In genomic region chr18:44771572-44771956, GRCh38 we compare ENCODE assay signal across 20 cellular contexts.
DNase-seq lines count a peak whose midpoint lies in the region; ATAC-seq, FAIRE-seq and TF ChIP-seq lines count a peak whose summit lies in the region.
"Had no signal": no experiment of that assay in that cellular context is flagged by ENCODE, and none has a peak within 500 bp of the region (broad histone marks: within the 10 kb centered on the region; RNA-seq: fewer than 3 reads in every experiment).

No MANE protein-coding gene starts in this region.

- TF ChIP-seq POLR2A in endothelial cell of umbilical vein (IDR thresholded peaks at IDR 0.05; ENCODE audit: low read depth, low read length) = no peak

- H3K23ac ChIP-seq in neuronal stem cell (ENCODE audit: low read depth, low read length, poor library complexity) = no peak overlapping the region

- no peaks in the 10 kb centered on the region for H4K20me1 ChIP-seq in endothelial cell of umbilical vein (replicated peaks; ENCODE audit: control insufficient read depth, extremely low read depth, insufficient read depth, low read length)

- H4K8ac ChIP-seq in neuronal stem cell (ENCODE audit: low read depth, low read length) = no peak overlapping the region

- dilution Hi-C loops in endothelial cell of umbilical vein (cut with MboI; ENCODE audit: extremely low pct_ligation_motif_present, low sequenced_read_pairs) = no loop called here

- H4K91ac ChIP-seq in neuronal stem cell (ENCODE audit: low read depth, low read length, poor library complexity) = no peak overlapping the region

- TF ChIP-seq CTCF in VCaP (conservative IDR thresholded peaks at IDR 0.05) = no peak
- TF ChIP-seq CTCF in endothelial cell of umbilical vein (IDR thresholded peaks at IDR 0.05; ENCODE audit: extremely low read depth in 1 of 2, insufficient read depth in 1 of 2, low read depth in 1 of 2, low read length in 2 of 2) = no peak

- H3K9ac ChIP-seq in endothelial cell of umbilical vein (replicated peaks; ENCODE audit: extremely low read depth, insufficient read depth, low read length) (no peak overlapping the region), neuronal stem cell (ENCODE audit: low read depth, low read length, poor library complexity) (no peak overlapping the region)
- H3K9ac ChIP-seq: parathyroid adenoma had no signal

- H3K27ac ChIP-seq in VCaP = peak overlapping the region; percentile 73
- no peak overlapping the region for H3K27ac ChIP-seq in endothelial cell of umbilical vein (ENCODE audit: insufficient read depth, low read depth, low read length)
- H3K27ac ChIP-seq in neuronal stem cell (replicated peaks; ENCODE audit: low read length) = no peak overlapping the region
- H3K27ac ChIP-seq in thymus (ENCODE audit: low read depth) = peak overlapping the region; percentile 70
- no peak overlapping the region for H3K27ac ChIP-seq in caudate nucleus (ENCODE audit: low read depth, low read length)
- H3K27ac ChIP-seq: parathyroid adenoma had no signal

- no peak for FAIRE-seq in endothelial cell of umbilical vein (lab: Jason Lieb, UNC)
- FAIRE-seq: small intestine had no signal

- POLR2A ChIA-PET in endothelial cell of umbilical vein (lab: Charles Lee) = no interaction called here

- H3K4ac ChIP-seq in neuronal stem cell (ENCODE audit: low read length) = no peak overlapping the region

- DNase-seq in endothelial cell of umbilical vein (ENCODE audit: low read depth, low spot score) = peak; percentile 49
- no peak for DNase-seq in neuronal stem cell (ENCODE audit: low spot score)
- no peak for DNase-seq in caudate nucleus (lab: John Stamatoyannopoulos, UW)
- DNase-seq in DMS114 treated with DMSO at 0.1 percent for 48 hours (lab: John Stamatoyannopoulos, UW; ENCODE audit: unreplicated experiment) = no peak
- DNase-seq: activated CD8-positive, alpha-beta memory T cell treated with anti-CD3 and anti-CD28 coated beads, Interleukin-2, amount 50 U/mL, for 48 hours; activated gamma-delta T cell treated with Interleukin-2 at 50 U/mL for 16 hours; amniotic stem cell; cerebellar nuclear complex; effector memory CD8-positive, alpha-beta T cell; GDM1; glutamatergic neuron; NCI-H1436; stimulated activated CD4-positive, alpha-beta T cell treated with anti-CD3 and anti-CD28 coated beads, Interleukin-4, amount 100 ng/mL, for 4 hours; T-cell had no signal

- no peak for ATAC-seq in HG02884 (IDR thresholded peaks at IDR 0.05; ENCODE audit: unreplicated experiment)
- ATAC-seq: effector memory CD8-positive, alpha-beta T cell; T-cell had no signal

- no peak overlapping the region for H2BK120ac ChIP-seq in neuronal stem cell (ENCODE audit: low read depth, low read length)

- peak overlapping the region; percentile 42 for H3K18ac ChIP-seq in neuronal stem cell (ENCODE audit: low read length)

- no peak overlapping the region for H3K14ac ChIP-seq in neuronal stem cell (ENCODE audit: low read length)

- no peaks in the 10 kb centered on the region for H3K27me3 ChIP-seq in endothelial cell of umbilical vein (ENCODE audit: control insufficient read depth in 2 of 2, insufficient read depth in 2 of 2, low read length in 2 of 2)
- H3K27me3 ChIP-seq in neuronal stem cell (ENCODE audit: control insufficient read depth in 3 of 3, insufficient read depth in 3 of 3, low read depth in 1 of 3, low read length in 3 of 3) = no peaks in the 10 kb centered on the region
- no peaks in the 10 kb centered on the region for H3K27me3 ChIP-seq in thymus (ENCODE audit: control insufficient read depth, insufficient read depth)

- H3K9me3 ChIP-seq in endothelial cell of umbilical vein (replicated peaks; ENCODE audit: control insufficient read depth, insufficient read depth, low read length) (no peaks in the 10 kb centered on the region), neuronal stem cell (replicated peaks in 1 of 2; ENCODE audit: control insufficient read depth in 2 of 2, insufficient read depth in 1 of 2, low read depth in 1 of 2, low read length in 2 of 2) (no peaks in the 10 kb centered on the region), thymus (ENCODE audit: control insufficient read depth) (no peaks in the 10 kb centered on the region)
- H3K9me3 ChIP-seq: HAP-1 had no signal

- H3K79me2 ChIP-seq in endothelial cell of umbilical vein (ENCODE audit: control insufficient read depth, insufficient read depth, low read length) = no peaks in the 10 kb centered on the region

- no peak overlapping the region for H3K4me2 ChIP-seq in endothelial cell of umbilical vein (ENCODE audit: insufficient read depth, low read length)
- no peak overlapping the region for H3K4me2 ChIP-seq in neuronal stem cell (ENCODE audit: insufficient read depth, low read length, poor library complexity, severe bottlenecking)

- H2AFZ ChIP-seq in endothelial cell of umbilical vein (ENCODE audit: low read depth, low read length) = no peak overlapping the region
- H2AFZ ChIP-seq in neuronal stem cell (ENCODE audit: low read length) = no peak overlapping the region
- H2AFZ ChIP-seq: parathyroid adenoma had no signal

- no TSS peak for BruUV-seq in endothelial cell of umbilical vein (replicated peaks; lab: Mats Ljungman, UMichigan)

- H3K36me3 ChIP-seq in endothelial cell of umbilical vein (ENCODE audit: control insufficient read depth in 2 of 2, extremely low read depth in 1 of 2, insufficient read depth in 2 of 2, low read length in 2 of 2) = no peaks in the 10 kb centered on the region
- H3K36me3 ChIP-seq in neuronal stem cell (replicated peaks in 1 of 2; ENCODE audit: control insufficient read depth in 2 of 2, insufficient read depth in 2 of 2, low read length in 2 of 2) = no peaks in the 10 kb centered on the region
- H3K36me3 ChIP-seq in thymus (ENCODE audit: control insufficient read depth, insufficient read depth) = no peaks in the 10 kb centered on the region
- H3K36me3 ChIP-seq: HAP-1 had no signal

- CTCF ChIA-PET in endothelial cell of umbilical vein (lab: Charles Lee) = no interaction called here

- H3K4me1 ChIP-seq in endothelial cell of umbilical vein (ENCODE audit: control insufficient read depth, extremely low read depth, insufficient read depth, low read length) (no peaks in the 10 kb centered on the region), neuronal stem cell (ENCODE audit: control insufficient read depth in 2 of 2, insufficient read depth in 1 of 2, low read depth in 1 of 2, low read length in 2 of 2) (peaks cover 0 to 11% of the 10 kb centered on the region in 2 donors), thymus (ENCODE audit: control insufficient read depth, insufficient read depth, low read length) (no peaks in the 10 kb centered on the region)
- H3K4me1 ChIP-seq: HAP-1, parathyroid adenoma had no signal

- intact Hi-C loops in endothelial cell of umbilical vein (cut with micrococcal nuclease) = no loop called here

- no peaks in the 10 kb centered on the region for H3K9me1 ChIP-seq in endothelial cell of umbilical vein (replicated peaks; ENCODE audit: control insufficient read depth, extremely low read depth, insufficient read depth, low read length)

- no peak overlapping the region for H2BK5ac ChIP-seq in neuronal stem cell (ENCODE audit: low read length)

- H3K4me3 ChIP-seq in endothelial cell of umbilical vein (replicated peaks in 1 of 3; ENCODE audit: insufficient read depth in 1 of 3, low read depth in 1 of 3, low read length in 3 of 3) = no peak overlapping the region
- H3K4me3 ChIP-seq in neuronal stem cell (ENCODE audit: low read length in 2 of 2) = no peak overlapping the region
- H3K4me3 ChIP-seq in thymus (ENCODE audit: low read length) = no peak overlapping the region
- H3K4me3 ChIP-seq: HAP-1 had no signal

- H2BK12ac ChIP-seq in neuronal stem cell (ENCODE audit: low read length) = no peak overlapping the region

- no peaks in the 10 kb centered on the region for H3K79me1 ChIP-seq in neuronal stem cell (ENCODE audit: low read depth, low read length)

- no CpG with 5 or more reads among the region's 5 CpGs for WGBS in neuronal stem cell (ENCODE audit: extremely low coverage in 2 of 2, insufficient read length in 2 of 2, insufficient replicate concordance in 1 of 2), 2 donors
- WGBS in thymus = 84% methylated on average over 5 of the region's 5 CpGs

- H2BK15ac ChIP-seq in neuronal stem cell (ENCODE audit: low read length) = no peak overlapping the region

- no peak overlapping the region for H2AK5ac ChIP-seq in neuronal stem cell (ENCODE audit: low read depth, low read length)

TF ChIP-seq in endothelial cell of umbilical vein, 7 proteins besides CTCF, POLR2A, EP300 and RAD21:
- TF ChIP-seq GATA2 (IDR thresholded peaks at IDR 0.05; ENCODE audit: insufficient read depth, insufficient read length, low read depth, low read length) (no peak), JUN (IDR thresholded peaks at IDR 0.05; ENCODE audit: borderline replicate concordance, insufficient read depth, insufficient read length, low read depth) (no peak), FOS (IDR thresholded peaks at IDR 0.05; ENCODE audit: borderline replicate concordance, insufficient read depth, low read length) (no peak), EZH2 (IDR thresholded peaks at IDR 0.05; ENCODE audit: borderline replicate concordance, low read depth, low read length, severe bottlenecking) (no peak), POLR2AphosphoS5 (IDR thresholded peaks at IDR 0.05; ENCODE audit: insufficient read depth, low read depth, low read length) (no peak), MAX (IDR thresholded peaks at IDR 0.05; ENCODE audit: insufficient read depth, insufficient read length) (no peak), MYC (IDR thresholded peaks at IDR 0.05; ENCODE audit: low read depth, low read length) (no peak)

Comparison
In these comparisons a context has a peak if more than half of its experiments do, and no peak if none do; other contexts are left out.
1. H3K27ac ChIP-seq: peak in VCaP (single experiment) and thymus (single experiment); none in endothelial cell of umbilical vein (single experiment), neuronal stem cell (single experiment) and caudate nucleus (single experiment).